Comparison of ENCODE assay signal across 21 cellular contexts in the genomic region with DNA sequence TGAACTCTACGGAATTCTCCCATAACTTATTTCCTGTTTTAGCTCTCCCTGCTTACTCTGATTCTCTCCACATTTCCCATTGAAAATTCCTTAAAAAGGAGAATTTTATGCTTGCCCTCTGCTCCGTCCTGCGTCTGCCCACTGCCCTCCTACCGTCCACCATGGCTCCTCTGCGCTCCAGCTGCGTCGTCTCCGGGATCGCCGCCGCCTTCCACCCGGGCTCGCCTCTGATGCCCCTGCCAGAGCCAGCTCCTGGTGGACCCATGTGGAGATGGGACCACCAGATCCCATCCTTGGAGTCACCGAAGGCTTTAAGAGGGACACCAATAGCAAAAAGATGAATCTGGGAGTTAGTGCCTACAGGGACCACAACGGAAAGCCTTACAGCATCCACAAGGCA.
DNase-seq lines count a peak whose midpoint lies in the region; ATAC-seq lines count a peak whose summit lies in the region.
"Had no signal": no experiment of that assay in that cellular context is flagged by ENCODE, and none has a peak within 500 bp of the region (broad histone marks: within the 10 kb centered on the region; RNA-seq: fewer than 3 reads in every experiment).

No MANE protein-coding gene starts in this region.

- H3K9ac ChIP-seq in neuronal stem cell (ENCODE audit: low read depth, low read length, poor library complexity) (no peak overlapping the region), trophoblast cell (ENCODE audit: low read length) (no peak overlapping the region)
- H3K9ac ChIP-seq: BLaER1 had no signal

- H3K4me2 ChIP-seq in neuronal stem cell (ENCODE audit: insufficient read depth, low read length, poor library complexity, severe bottlenecking) (no peak overlapping the region), trophoblast cell (ENCODE audit: low read length) (no peak overlapping the region)
- H3K4me2 ChIP-seq: BLaER1 had no signal

- H3K23ac ChIP-seq in neuronal stem cell (ENCODE audit: low read depth, low read length, poor library complexity) (no peak overlapping the region), trophoblast cell (ENCODE audit: low read length) (no peak overlapping the region)

- H3K14ac ChIP-seq in neuronal stem cell (ENCODE audit: low read length) (no peak overlapping the region), trophoblast cell (ENCODE audit: low read length) (no peak overlapping the region)

- no peak overlapping the region for H4K12ac ChIP-seq in trophoblast cell (ENCODE audit: low read depth, low read length)

- no peak for ATAC-seq in GM18907 (IDR thresholded peaks at IDR 0.05; ENCODE audit: unreplicated experiment)
- ATAC-seq: GM12878 had no signal

- H2BK5ac ChIP-seq in neuronal stem cell (ENCODE audit: low read length) (no peak overlapping the region), trophoblast cell (ENCODE audit: low read depth, low read length, poor library complexity) (no peak overlapping the region)

- H3K27me3 ChIP-seq in neuronal stem cell (ENCODE audit: control insufficient read depth in 3 of 3, insufficient read depth in 3 of 3, low read depth in 1 of 3, low read length in 3 of 3): no peaks in the 10 kb centered on the region
- H3K27me3 ChIP-seq in trophoblast cell (ENCODE audit: insufficient read depth, low read length): no peaks in the 10 kb centered on the region
- H3K27me3 ChIP-seq: BE2C, BLaER1 had no signal

- no peaks in the 10 kb centered on the region for H3K4me1 ChIP-seq in neuronal stem cell (ENCODE audit: control insufficient read depth in 2 of 2, insufficient read depth in 1 of 2, low read depth in 1 of 2, low read length in 2 of 2)
- H3K4me1 ChIP-seq in trophoblast cell (ENCODE audit: control insufficient read depth in 1 of 2, insufficient read depth in 2 of 2, low read length in 2 of 2): no peaks in the 10 kb centered on the region
- H3K4me1 ChIP-seq: BE2C, BLaER1 had no signal

- H4K8ac ChIP-seq in neuronal stem cell (ENCODE audit: low read depth, low read length) (no peak overlapping the region), trophoblast cell (ENCODE audit: low read depth, low read length) (no peak overlapping the region)

- H3K79me2 ChIP-seq in trophoblast cell (ENCODE audit: control insufficient read depth, insufficient read depth, low read length, poor library complexity): no peaks in the 10 kb centered on the region

- H3K4me3 ChIP-seq in neuronal stem cell (ENCODE audit: low read length in 2 of 2) (no peak overlapping the region), trophoblast cell (ENCODE audit: low read depth, low read length) (peak overlapping the region; percentile 51)
- H3K4me3 ChIP-seq: BLaER1, GM12878 had no signal

- no peak overlapping the region for H3K4ac ChIP-seq in neuronal stem cell (ENCODE audit: low read length)
- H3K4ac ChIP-seq in trophoblast cell (ENCODE audit: low read depth, low read length): no peak overlapping the region

- H2BK15ac ChIP-seq in neuronal stem cell (ENCODE audit: low read length): no peak overlapping the region

- peaks cover 0 to 3% of the 10 kb centered on the region in 2 donors for H3K9me3 ChIP-seq in neuronal stem cell (replicated peaks in 1 of 2; ENCODE audit: control insufficient read depth in 2 of 2, insufficient read depth in 1 of 2, low read depth in 1 of 2, low read length in 2 of 2)
- H3K9me3 ChIP-seq in trophoblast cell (ENCODE audit: insufficient read depth, low read depth, low read length): peaks cover 4% of the 10 kb centered on the region
- H3K9me3 ChIP-seq: BE2C, BLaER1 had no signal

- no peak overlapping the region for H3K27ac ChIP-seq in neuronal stem cell (replicated peaks; ENCODE audit: low read length)
- H3K27ac ChIP-seq in trophoblast cell (ENCODE audit: low read depth, low read length): no peak overlapping the region
- H3K27ac ChIP-seq: BLaER1 had no signal

- no peak overlapping the region for H2BK120ac ChIP-seq in neuronal stem cell (ENCODE audit: low read depth, low read length)
- no peak overlapping the region for H2BK120ac ChIP-seq in trophoblast cell (ENCODE audit: insufficient read depth, low read length, poor library complexity)

- H4K91ac ChIP-seq in neuronal stem cell (ENCODE audit: low read depth, low read length, poor library complexity) (no peak overlapping the region), trophoblast cell (ENCODE audit: low read depth, low read length) (no peak overlapping the region)

- H2AFZ ChIP-seq in neuronal stem cell (ENCODE audit: low read length) (no peak overlapping the region), trophoblast cell (ENCODE audit: insufficient read depth, low read length, poor library complexity) (no peak overlapping the region)

- WGBS in neuronal stem cell (ENCODE audit: extremely low coverage in 2 of 2, insufficient read length in 2 of 2, insufficient replicate concordance in 1 of 2), 2 donors: no CpG with 5 or more reads among the region's 15 CpGs
- WGBS in trophoblast cell (ENCODE audit: extremely low coverage, insufficient coverage, insufficient read length): no CpG with 5 or more reads among the region's 15 CpGs

- H3K18ac ChIP-seq in neuronal stem cell (ENCODE audit: low read length) (peak overlapping the region; percentile 32), trophoblast cell (ENCODE audit: low read length) (no peak overlapping the region)

- H3K36me3 ChIP-seq in neuronal stem cell (replicated peaks in 1 of 2; ENCODE audit: control insufficient read depth in 2 of 2, insufficient read depth in 2 of 2, low read length in 2 of 2) (no peaks in the 10 kb centered on the region), trophoblast cell (ENCODE audit: control insufficient read depth in 1 of 2, insufficient read depth in 2 of 2, low read length in 2 of 2) (no peaks in the 10 kb centered on the region)
- H3K36me3 ChIP-seq: BE2C, BLaER1 had no signal

- H3K79me1 ChIP-seq in neuronal stem cell (ENCODE audit: low read depth, low read length) (no peaks in the 10 kb centered on the region), trophoblast cell (ENCODE audit: low read length) (no peaks in the 10 kb centered on the region)

- H2AK5ac ChIP-seq in neuronal stem cell (ENCODE audit: low read depth, low read length) (no peak overlapping the region), trophoblast cell (ENCODE audit: low read length) (no peak overlapping the region)

- DNase-seq in neuronal stem cell (ENCODE audit: low spot score) (no peak), trophoblast cell (no peak), cortex of kidney (lab: John Stamatoyannopoulos, UW) (no peak)
- no peak for DNase-seq in activated CD8-positive, alpha-beta memory T cell treated with anti-CD3 and anti-CD28 coated beads, Interleukin-2, amount 50 U/mL, for 48 hours
- DNase-seq: 8988T; ACHN; BE2C; C1 segment of cervical spinal cord; CD4-positive, alpha-beta memory T cell; CD4-positive, CD25-positive, alpha-beta regulatory T cell; COR-L47; DMS 273 treated with DMSO at 0.1 percent for 48 hours; DMS153; DMS53; DMS79; DND-41; EL; GDM1 had no signal

- H2BK12ac ChIP-seq in neuronal stem cell (ENCODE audit: low read length) (no peak overlapping the region), trophoblast cell (ENCODE audit: low read length) (no peak overlapping the region)
